12 cellular contexts compared by ENCODE assay signal in the genomic region with DNA sequence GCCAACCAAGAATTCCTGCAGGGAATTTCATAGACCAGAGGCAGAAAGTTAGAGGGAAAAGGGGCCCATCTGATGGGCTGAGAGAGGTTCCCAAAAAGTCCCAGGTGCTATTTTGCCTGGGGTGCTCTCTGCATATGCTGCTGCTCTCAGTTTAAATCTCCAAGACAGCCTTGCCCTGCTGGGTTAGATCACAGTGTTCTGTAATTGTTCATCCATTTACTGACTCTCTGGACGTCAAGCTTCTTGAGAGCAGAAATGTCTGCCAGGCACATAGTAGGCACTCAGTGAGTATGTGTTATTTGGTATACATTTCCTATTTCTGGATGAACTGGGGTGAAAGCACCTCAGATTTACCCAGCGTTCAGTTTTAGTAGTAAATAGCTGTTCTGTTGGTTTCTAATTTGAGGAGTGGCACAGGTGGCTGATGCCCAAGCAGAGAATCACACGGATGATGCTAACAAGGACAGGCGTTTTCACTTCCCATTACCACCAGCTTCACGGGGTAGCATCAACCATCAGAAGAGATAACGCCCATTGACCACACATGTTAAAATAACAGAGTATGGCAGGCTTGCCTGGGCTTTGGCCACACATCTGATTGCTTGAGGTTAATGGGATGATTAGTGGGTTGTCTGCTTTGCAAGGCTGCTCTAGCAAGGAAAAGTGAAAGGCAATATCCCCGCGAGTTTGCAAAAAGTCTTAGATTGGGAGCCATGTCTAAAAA.
DNase-seq lines count a peak whose midpoint lies in the region; ATAC-seq, FAIRE-seq and TF ChIP-seq lines count a peak whose summit lies in the region.
"Had no signal": no experiment of that assay in that cellular context is flagged by ENCODE, and none has a peak within 500 bp of the region (broad histone marks: within the 10 kb centered on the region; RNA-seq: fewer than 3 reads in every experiment).

No MANE protein-coding gene starts in this region.

- H3K4me3 ChIP-seq in neural progenitor cell (no peak overlapping the region), kidney (ENCODE audit: low read length in 2 of 2) (no peak overlapping the region)

- peak; percentile 8 for DNase-seq in Caki2 (ENCODE audit: low read depth)
- no peak for DNase-seq in neural progenitor cell (ENCODE audit: low spot score)
- no peak for DNase-seq in kidney
- DNase-seq in activated T-cell treated with anti-CD3 and anti-CD28 coated beads, Interleukin-2, amount 50 U/mL, for 72 hours: no peak
- DNase-seq in naive thymus-derived CD8-positive, alpha-beta T cell: no peak
- DNase-seq: CD4-positive, alpha-beta memory T cell; posterior cingulate gyrus had no signal

- peaks cover 12% of the 10 kb centered on the region for H3K27me3 ChIP-seq in neural progenitor cell

- H3K9ac ChIP-seq in neural progenitor cell: no peak overlapping the region
- no peak overlapping the region for H3K9ac ChIP-seq in kidney (ENCODE audit: low read length in 2 of 2)

- no peaks in the 10 kb centered on the region for H3K9me3 Mint-ChIP-seq in neural progenitor cell
- no peaks in the 10 kb centered on the region for H3K9me3 Mint-ChIP-seq in activated T-cell treated with anti-CD3 and anti-CD28 coated beads, Interleukin-2, amount 50 U/mL, for 72 hours
- H3K9me3 Mint-ChIP-seq in naive thymus-derived CD8-positive, alpha-beta T cell: no peaks in the 10 kb centered on the region
- H3K9me3 Mint-ChIP-seq: activated T-helper 17 cell treated with anti-CD3 and anti-CD28 coated beads, Interleukin-2, amount 50 U/mL, for 72 hours had no signal

- no peaks in the 10 kb centered on the region for H4K20me1 ChIP-seq in neural progenitor cell (ENCODE audit: low read depth)

- in situ Hi-C loops in Caki2 (cut with HindIII; ENCODE audit: low pct_unique_long_range_greater_than_20kb, low sequenced_read_pairs): no loop called here

- H3K27ac Mint-ChIP-seq in neural progenitor cell: no peak overlapping the region
- no peak overlapping the region for H3K27ac Mint-ChIP-seq in activated T-cell treated with anti-CD3 and anti-CD28 coated beads, Interleukin-2, amount 50 U/mL, for 72 hours
- H3K27ac Mint-ChIP-seq in naive thymus-derived CD8-positive, alpha-beta T cell: no peak overlapping the region
- H3K27ac Mint-ChIP-seq: activated T-helper 17 cell treated with anti-CD3 and anti-CD28 coated beads, Interleukin-2, amount 50 U/mL, for 72 hours; CD4-positive, alpha-beta memory T cell had no signal

- H3K27ac ChIP-seq in neural progenitor cell: no peak overlapping the region
- no peak overlapping the region for H3K27ac ChIP-seq in kidney (ENCODE audit: low read depth in 2 of 2, low read length in 2 of 2)
- H3K27ac ChIP-seq: RWPE1 had no signal

- POLR2A ChIA-PET in naive thymus-derived CD8-positive, alpha-beta T cell (lab: Charles Lee): no interaction called here

- H3K4me3 Mint-ChIP-seq in neural progenitor cell: peak overlapping the region; percentile 0
- no peak overlapping the region for H3K4me3 Mint-ChIP-seq in activated T-cell treated with anti-CD3 and anti-CD28 coated beads, Interleukin-2, amount 50 U/mL, for 72 hours
- no peak overlapping the region for H3K4me3 Mint-ChIP-seq in naive thymus-derived CD8-positive, alpha-beta T cell
- H3K4me3 Mint-ChIP-seq: activated T-helper 17 cell treated with anti-CD3 and anti-CD28 coated beads, Interleukin-2, amount 50 U/mL, for 72 hours; CD4-positive, alpha-beta memory T cell had no signal

- H3K4me2 ChIP-seq in neural progenitor cell: no peak overlapping the region

- peaks cover 8% of the 10 kb centered on the region for H3K4me1 Mint-ChIP-seq in neural progenitor cell
- no peaks in the 10 kb centered on the region for H3K4me1 Mint-ChIP-seq in activated T-cell treated with anti-CD3 and anti-CD28 coated beads, Interleukin-2, amount 50 U/mL, for 72 hours (ENCODE audit: low read depth)
- peaks cover 0 to 4% (median 0%) of the 10 kb centered on the region in 4 donors for H3K4me1 Mint-ChIP-seq in naive thymus-derived CD8-positive, alpha-beta T cell
- H3K4me1 Mint-ChIP-seq: activated T-helper 17 cell treated with anti-CD3 and anti-CD28 coated beads, Interleukin-2, amount 50 U/mL, for 72 hours; CD4-positive, alpha-beta memory T cell had no signal

- H3K36me3 ChIP-seq in neural progenitor cell (no peaks in the 10 kb centered on the region), kidney (ENCODE audit: control insufficient read depth in 1 of 2, insufficient read depth in 2 of 2, low read length in 2 of 2) (no peaks in the 10 kb centered on the region)

- H3K27me3 Mint-ChIP-seq in neural progenitor cell (ENCODE audit: insufficient read depth, low read depth): peaks cover 2% of the 10 kb centered on the region
- peaks cover 22% of the 10 kb centered on the region for H3K27me3 Mint-ChIP-seq in activated T-cell treated with anti-CD3 and anti-CD28 coated beads, Interleukin-2, amount 50 U/mL, for 72 hours (ENCODE audit: low read depth)
- peaks cover 9 to 40% (median 23%) of the 10 kb centered on the region in 5 donors for H3K27me3 Mint-ChIP-seq in naive thymus-derived CD8-positive, alpha-beta T cell

- H3K4me1 ChIP-seq in neural progenitor cell: peaks cover 2% of the 10 kb centered on the region
- no peaks in the 10 kb centered on the region for H3K4me1 ChIP-seq in kidney (ENCODE audit: control insufficient read depth in 1 of 2, insufficient read depth in 1 of 2, low read depth in 1 of 2, low read length in 2 of 2)

- intact Hi-C loops in kidney (cut with DNase I): no loop called here

- ATAC-seq in GM21576 (IDR thresholded peaks at IDR 0.05; ENCODE audit: unreplicated experiment) (peak; percentile 52), SK-N-SH treated with all-trans-retinoic acid at 6 μM for 48 hours (peak; percentile 12; the same call in 2 of the 3 replicates), GM21447 (IDR thresholded peaks at IDR 0.05; ENCODE audit: unreplicated experiment) (no peak)
- no peak for ATAC-seq in activated T-cell treated with anti-CD3 and anti-CD28 coated beads, Interleukin-2, amount 50 U/mL, for 72 hours (replicated peaks in 1 of 2)
- ATAC-seq in naive thymus-derived CD8-positive, alpha-beta T cell: no peak
- ATAC-seq: activated T-helper 17 cell treated with anti-CD3 and anti-CD28 coated beads, Interleukin-2, amount 50 U/mL, for 72 hours had no signal

- H3K79me2 ChIP-seq in neural progenitor cell (ENCODE audit: low read depth): no peaks in the 10 kb centered on the region

- peaks cover 2% of the 10 kb centered on the region for H3F3A ChIP-seq in neural progenitor cell (ENCODE audit: low read depth)

- no peak for TF ChIP-seq CTCF in neural progenitor cell (IDR thresholded peaks at IDR 0.05)
- no peak for TF ChIP-seq CTCF in kidney (IDR thresholded peaks at IDR 0.05; ENCODE audit: borderline replicate concordance, extremely low read depth, insufficient read depth)

- no peak for FAIRE-seq in kidney (lab: Jason Lieb, UNC)

- H3K36me3 Mint-ChIP-seq in neural progenitor cell: no peaks in the 10 kb centered on the region
- H3K36me3 Mint-ChIP-seq in activated T-cell treated with anti-CD3 and anti-CD28 coated beads, Interleukin-2, amount 50 U/mL, for 72 hours (ENCODE audit: insufficient read depth in 2 of 2): no peaks in the 10 kb centered on the region
- no peaks in the 10 kb centered on the region for H3K36me3 Mint-ChIP-seq in naive thymus-derived CD8-positive, alpha-beta T cell
- H3K36me3 Mint-ChIP-seq: CD4-positive, alpha-beta memory T cell had no signal

- H3K9me3 ChIP-seq in neural progenitor cell (ENCODE audit: low read depth) (no peaks in the 10 kb centered on the region), kidney (ENCODE audit: control insufficient read depth in 1 of 2, low read length in 2 of 2) (no peaks in the 10 kb centered on the region)

- H2AFZ ChIP-seq in neural progenitor cell (replicated peaks): no peak overlapping the region

TF ChIP-seq in SK-N-SH treated with all-trans-retinoic acid at 6 μM for 48 hours, 23 proteins besides CTCF, POLR2A, EP300 and RAD21 (continues in another document):
- TF ChIP-seq ESRRG (CRISPR knock-in tag; IDR thresholded peaks at IDR 0.05) (no peak), ZNF70 (CRISPR knock-in tag; IDR thresholded peaks at IDR 0.05) (no peak), CSDC2 (CRISPR knock-in tag; IDR thresholded peaks at IDR 0.05) (no peak), OSR1 (CRISPR knock-in tag; IDR thresholded peaks at IDR 0.05) (no peak), ZNF565 (CRISPR knock-in tag; conservative IDR thresholded peaks at IDR 0.05; ENCODE audit: low read depth) (no peak), ZFP3 (CRISPR knock-in tag; IDR thresholded peaks at IDR 0.05) (no peak), ZFP30 (CRISPR knock-in tag; IDR thresholded peaks at IDR 0.05) (no peak), ZNF8 (CRISPR knock-in tag; IDR thresholded peaks at IDR 0.05) (no peak), BACH2 (CRISPR knock-in tag; IDR thresholded peaks at IDR 0.05; ENCODE audit: borderline replicate concordance) (no peak), GLIS3 (CRISPR knock-in tag; IDR thresholded peaks at IDR 0.05) (no peak)
- TF ChIP-seq, protein P1, sequence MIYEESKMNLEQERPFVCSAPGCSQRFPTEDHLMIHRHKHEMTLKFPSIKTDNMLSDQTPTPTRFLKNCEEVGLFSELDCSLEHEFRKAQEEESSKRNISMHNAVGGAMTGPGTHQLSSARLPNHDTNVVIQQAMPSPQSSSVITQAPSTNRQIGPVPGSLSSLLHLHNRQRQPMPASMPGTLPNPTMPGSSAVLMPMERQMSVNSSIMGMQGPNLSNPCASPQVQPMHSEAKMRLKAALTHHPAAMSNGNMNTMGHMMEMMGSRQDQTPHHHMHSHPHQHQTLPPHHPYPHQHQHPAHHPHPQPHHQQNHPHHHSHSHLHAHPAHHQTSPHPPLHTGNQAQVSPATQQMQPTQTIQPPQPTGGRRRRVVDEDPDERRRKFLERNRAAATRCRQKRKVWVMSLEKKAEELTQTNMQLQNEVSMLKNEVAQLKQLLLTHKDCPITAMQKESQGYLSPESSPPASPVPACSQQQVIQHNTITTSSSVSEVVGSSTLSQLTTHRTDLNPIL (CRISPR knock-in tag; IDR thresholded peaks at IDR 0.05; ENCODE audit: low read depth): no peak
- TF ChIP-seq, protein P2, sequence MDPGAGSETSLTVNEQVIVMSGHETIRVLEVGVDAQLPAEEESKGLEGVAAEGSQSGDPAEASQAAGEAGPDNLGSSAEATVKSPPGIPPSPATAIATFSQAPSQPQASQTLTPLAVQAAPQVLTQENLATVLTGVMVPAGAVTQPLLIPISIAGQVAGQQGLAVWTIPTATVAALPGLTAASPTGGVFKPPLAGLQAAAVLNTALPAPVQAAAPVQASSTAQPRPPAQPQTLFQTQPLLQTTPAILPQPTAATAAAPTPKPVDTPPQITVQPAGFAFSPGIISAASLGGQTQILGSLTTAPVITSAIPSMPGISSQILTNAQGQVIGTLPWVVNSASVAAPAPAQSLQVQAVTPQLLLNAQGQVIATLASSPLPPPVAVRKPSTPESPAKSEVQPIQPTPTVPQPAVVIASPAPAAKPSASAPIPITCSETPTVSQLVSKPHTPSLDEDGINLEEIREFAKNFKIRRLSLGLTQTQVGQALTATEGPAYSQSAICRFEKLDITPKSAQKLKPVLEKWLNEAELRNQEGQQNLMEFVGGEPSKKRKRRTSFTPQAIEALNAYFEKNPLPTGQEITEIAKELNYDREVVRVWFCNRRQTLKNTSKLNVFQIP (CRISPR knock-in tag; IDR thresholded peaks at IDR 0.05; ENCODE audit: borderline replicate concordance, low read depth): no peak

Comparison
In these comparisons a context has a peak if more than half of its experiments do, and no peak if none do; other contexts are left out.
1. ATAC-seq: peak in GM21576 (single experiment) and SK-N-SH treated with all-trans-retinoic acid at 6 μM for 48 hours (single experiment); none in GM21447 (single experiment), activated T-cell treated with anti-CD3 and anti-CD28 coated beads, Interleukin-2, amount 50 U/mL, for 72 hours (0 of 2) and naive thymus-derived CD8-positive, alpha-beta T cell (0 of 2).